8 cellular contexts compared by ENCODE assay signal in genomic region chr20:53578492-53579222, GRCh38. TPM values are rescaled to one million over a fixed set of nuclear protein-coding genes. Genes with fewer than 3 reads are reported as not detected.
DNase-seq lines count a peak whose midpoint lies in the region; ATAC-seq lines count a peak whose summit lies in the region.

No MANE protein-coding gene starts in this region.

- no peaks in the 10 kb centered on the region for H3K27me3 Mint-ChIP-seq in effector memory CD8-positive, alpha-beta T cell

- no peak overlapping the region for H3K4me3 ChIP-seq in mesodermal cell (ENCODE audit: extremely low read depth, insufficient read depth, low read length, poor library complexity, severe bottlenecking)

- H3K27ac ChIP-seq in mesodermal cell (ENCODE audit: low read depth, low read length, severe bottlenecking): peak overlapping the region; percentile 16

- H3K27ac Mint-ChIP-seq in effector memory CD8-positive, alpha-beta T cell: peak overlapping the region; percentile 89 to 92

- peak; percentile 42 for ATAC-seq in HG03378 (IDR thresholded peaks at IDR 0.05; ENCODE audit: unreplicated experiment)
- peak; percentile 34 to 58 for ATAC-seq in activated CD4-positive, CD25-positive, alpha-beta regulatory T cell treated with anti-CD3 and anti-CD28 coated beads, Interleukin-2, amount 50 U/mL, for 24 hours
- peak; percentile 50 for ATAC-seq in effector memory CD8-positive, alpha-beta T cell (replicated peaks)

- DNase-seq in activated naive CD4-positive, alpha-beta T cell treated with Interleukin-2 at 50 U/mL for 16 hours: peak; percentile 28
- DNase-seq in activated naive CD4-positive, alpha-beta T cell (lab: John Stamatoyannopoulos, UW): no peak
- DNase-seq in NCI-H510A (lab: John Stamatoyannopoulos, UW) (peak; percentile 42), stromal cell of bone marrow (ENCODE audit: low read depth) (peak; percentile 88)
- DNase-seq in effector memory CD8-positive, alpha-beta T cell: peak; percentile 77 to 80 (median 78)

- H3K9me3 Mint-ChIP-seq in effector memory CD8-positive, alpha-beta T cell: no peaks in the 10 kb centered on the region

- peaks cover 28% of the 10 kb centered on the region for H3K4me1 ChIP-seq in mesodermal cell (ENCODE audit: control insufficient read depth, insufficient read depth, low read length, poor library complexity, severe bottlenecking)

- H3K4me3 Mint-ChIP-seq in effector memory CD8-positive, alpha-beta T cell: peak overlapping the region; percentile 88 to 90

- peaks cover 87% of the 10 kb centered on the region for H3K36me3 Mint-ChIP-seq in effector memory CD8-positive, alpha-beta T cell (ENCODE audit: insufficient read depth)

- 58 to 60% methylated on average over 4 of the region's 10 CpGs for WGBS in mesodermal cell (ENCODE audit: insufficient coverage in 2 of 2), 2 experiments

- no peaks in the 10 kb centered on the region for H3K9me3 ChIP-seq in mesodermal cell (ENCODE audit: control insufficient read depth, low read length)

- H3K4me1 Mint-ChIP-seq in effector memory CD8-positive, alpha-beta T cell (ENCODE audit: low read depth in 2 of 2): peaks cover 62 to 76% of the 10 kb centered on the region in 2 donors

- peaks cover 92% of the 10 kb centered on the region for H3K36me3 ChIP-seq in mesodermal cell (ENCODE audit: control insufficient read depth, insufficient read depth, low read length)

RNA-seq across cellular contexts. Expression of gene ZNF217, which starts 15.0 kb away (rescaled TPM):
- polyA plus RNA-seq in mesodermal cell (2013, experiment 1 of 2): 56.3 TPM
- polyA plus RNA-seq in mesodermal cell (2013, experiment 2 of 2): 49.3 TPM

Comparison
In these comparisons a context has a peak if more than half of its experiments do, and no peak if none do; other contexts are left out.
1. DNase-seq: peak in activated naive CD4-positive, alpha-beta T cell treated with Interleukin-2 at 50 U/mL for 16 hours (single experiment), NCI-H510A (single experiment), effector memory CD8-positive, alpha-beta T cell (3 of 3) and stromal cell of bone marrow (single experiment); none in activated naive CD4-positive, alpha-beta T cell (0 of 4).
2. Peak in every context shown above with its lines, with median percentiles within 50 percentile points of each other: ATAC-seq.